Comparison of ENCODE assay signal across 23 cellular contexts in the genomic region with DNA sequence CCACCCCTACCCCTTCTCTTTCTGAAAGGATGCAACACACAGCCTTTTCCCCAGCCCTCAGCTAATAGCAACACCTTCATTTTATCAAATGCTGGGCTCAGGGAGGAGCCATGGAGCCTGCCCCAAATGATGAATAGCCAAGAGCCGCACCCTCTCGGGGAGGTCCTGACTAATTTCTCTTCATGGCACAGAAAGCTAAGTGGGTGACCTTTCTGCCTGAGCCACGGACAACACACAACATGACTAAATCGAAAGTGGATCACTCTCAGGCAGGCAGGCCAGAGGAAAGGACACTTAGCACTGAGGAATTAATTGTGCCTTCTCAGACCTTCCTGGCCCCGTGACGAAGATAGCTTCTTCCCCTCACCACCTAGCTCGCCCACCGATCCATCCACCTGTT.
DNase-seq lines count a peak whose midpoint lies in the region; ATAC-seq, FAIRE-seq and TF ChIP-seq lines count a peak whose summit lies in the region.
"Had no signal": no experiment of that assay in that cellular context is flagged by ENCODE, and none has a peak within 500 bp of the region (broad histone marks: within the 10 kb centered on the region; RNA-seq: fewer than 3 reads in every experiment).

No MANE protein-coding gene starts in this region.

- H3K9me3 ChIP-seq in PC-3 (ENCODE audit: low read length) (no peaks in the 10 kb centered on the region), PC-9 (ENCODE audit: insufficient read depth, low read depth) (no peaks in the 10 kb centered on the region)
- H3K9me3 ChIP-seq: prostate gland had no signal

- no peak overlapping the region for H3K9ac ChIP-seq in PC-3 (ENCODE audit: low read length)

- H3K9me2 ChIP-seq in PC-3 (replicated peaks; ENCODE audit: low read length) (no peaks in the 10 kb centered on the region), PC-9 (ENCODE audit: insufficient read depth) (no peaks in the 10 kb centered on the region)

- CTCF ChIA-PET in PC-3 (lab: Charles Lee) = no interaction called here
- CTCF ChIA-PET in PC-9 (lab: Charles Lee) = no interaction called here

- H4K20me1 ChIP-seq in PC-3 (ENCODE audit: low read length) (no peaks in the 10 kb centered on the region), PC-9 (ENCODE audit: insufficient read depth) (no peaks in the 10 kb centered on the region)

- H3K27ac ChIP-seq in PC-3 (ENCODE audit: low read length) (no peak overlapping the region), PC-9 (no peak overlapping the region)
- H3K27ac ChIP-seq: prostate gland had no signal

- BruUV-seq in PC-3 (replicated peaks; lab: Mats Ljungman, UMichigan) (no TSS peak), PC-9 (replicated peaks; lab: Mats Ljungman, UMichigan) (no TSS peak)

- H2AFZ ChIP-seq in PC-3 (ENCODE audit: low read length) (no peak overlapping the region), PC-9 (no peak overlapping the region)

- no peaks in the 10 kb centered on the region for H3K79me2 ChIP-seq in PC-3 (ENCODE audit: low read length)
- no peaks in the 10 kb centered on the region for H3K79me2 ChIP-seq in PC-9 (ENCODE audit: low read depth)

- H3K27me3 ChIP-seq in PC-3 (ENCODE audit: low read length) (peaks cover 51% of the 10 kb centered on the region), PC-9 (ENCODE audit: insufficient read depth, low read depth) (no peaks in the 10 kb centered on the region)

- intact Hi-C loops in PC-3 (cut with micrococcal nuclease) = no loop called here
- intact Hi-C loops in left ventricle myocardium superior (cut with micrococcal nuclease) = no loop called here
- intact Hi-C loops in PC-9 (cut with micrococcal nuclease; ENCODE audit: unreplicated experiment) = no loop called here

- H3F3A ChIP-seq in PC-3 (ENCODE audit: low read length, unreplicated experiment) = no peaks in the 10 kb centered on the region
- H3F3A ChIP-seq in PC-9 (ENCODE audit: insufficient read depth, low read depth) = no peaks in the 10 kb centered on the region

- peak; percentile 11 to 56 (median 28) for DNase-seq in NCI-H1417 (lab: John Stamatoyannopoulos, UW)
- DNase-seq in NCI-H1417 treated with DMSO at 0.1 percent for 48 hours (lab: John Stamatoyannopoulos, UW) = no peak
- peak; percentile 1 for DNase-seq in H54 (ENCODE audit: insufficient read length, low spot score)
- DNase-seq in PC-3 = peak; percentile 44
- no peak for DNase-seq in left ventricle myocardium superior
- no peak for DNase-seq in stimulated activated CD4-positive, alpha-beta T cell treated with anti-CD3 and anti-CD28 coated beads, Interleukin-15, amount 100 ng/mL, for 24 hours
- no peak for DNase-seq in PC-9
- DNase-seq: 8988T; activated CD4-positive, alpha-beta T cell treated with anti-CD3 and anti-CD28 coated beads, Interleukin-2, amount 10 ng/mL, durations not matched to agents 7 days and 5 days; activated naive CD4-positive, alpha-beta T cell treated with anti-CD3 and anti-CD28 coated beads, Interleukin-2, amount 50 U/mL, for 16 hours; anterior cingulate cortex; COR-L47; DMS79 treated with DMSO at 0.1 percent for 48 hours; GOT3; Karpas-422; kidney glomerular epithelial cell; NCI-H2081; NCI-H446 treated with DMSO at 0.1 percent for 48 hours; RPMI8226 had no signal

- ATAC-seq in PC-3 (0 out of 2 replicates have a peak, but pooled peaks have one; percentile 29), left ventricle myocardium superior (peak; percentile 79), HG02588 (IDR thresholded peaks at IDR 0.05; ENCODE audit: unreplicated experiment) (no peak)
- ATAC-seq: SK-N-SH treated with all-trans-retinoic acid at 6 μM for 48 hours had no signal

- TF ChIP-seq POLR2A in H54 (IDR thresholded peaks at IDR 0.05; ENCODE audit: low read depth, low read length) = no peak

- H3K4me2 ChIP-seq in PC-3 (ENCODE audit: low read length) (peak overlapping the region; percentile 46; the same call in 1 of the 2 replicates), PC-9 (no peak overlapping the region)

- POLR2A ChIA-PET in PC-3 (lab: Charles Lee; ENCODE audit: unreplicated experiment) (no interaction called here), PC-9 (lab: Charles Lee; ENCODE audit: unreplicated experiment) (no interaction called here)

- H3K36me3 ChIP-seq in PC-3 (ENCODE audit: low read depth, low read length) = no peaks in the 10 kb centered on the region
- H3K36me3 ChIP-seq in PC-9 (ENCODE audit: low read depth) = no peaks in the 10 kb centered on the region
- H3K36me3 ChIP-seq: prostate gland had no signal

- TF ChIP-seq CTCF in PC-3 (conservative IDR thresholded peaks at IDR 0.05; ENCODE audit: low read depth, low read length) (no peak), PC-9 (conservative IDR thresholded peaks at IDR 0.05) (no peak)

- FAIRE-seq in H54 (lab: Jason Lieb, UNC) = no peak
- FAIRE-seq: GM12891 had no signal

- H3K4me3 ChIP-seq in PC-3 (ENCODE audit: low read length) = no peak overlapping the region
- H3K4me3 ChIP-seq in PC-9 = no peak overlapping the region
- H3K4me3 ChIP-seq: prostate gland had no signal

- H3K4me1 ChIP-seq in PC-3 (ENCODE audit: insufficient read depth, low read length) (peaks cover 4% of the 10 kb centered on the region; the same call in 1 of the 2 replicates), PC-9 (replicated peaks; ENCODE audit: insufficient read depth) (no peaks in the 10 kb centered on the region)
- H3K4me1 ChIP-seq: prostate gland had no signal

Comparison
In these comparisons a context has a peak if more than half of its experiments do, and no peak if none do; other contexts are left out.
1. DNase-seq: peak in NCI-H1417 (3 of 3), H54 (single experiment) and PC-3 (single experiment); none in NCI-H1417 treated with DMSO at 0.1 percent for 48 hours (single experiment), left ventricle myocardium superior (single experiment), stimulated activated CD4-positive, alpha-beta T cell treated with anti-CD3 and anti-CD28 coated beads, Interleukin-15, amount 100 ng/mL, for 24 hours (single experiment) and PC-9 (0 of 2).